17 cellular contexts compared by ENCODE assay signal in the genomic region with DNA sequence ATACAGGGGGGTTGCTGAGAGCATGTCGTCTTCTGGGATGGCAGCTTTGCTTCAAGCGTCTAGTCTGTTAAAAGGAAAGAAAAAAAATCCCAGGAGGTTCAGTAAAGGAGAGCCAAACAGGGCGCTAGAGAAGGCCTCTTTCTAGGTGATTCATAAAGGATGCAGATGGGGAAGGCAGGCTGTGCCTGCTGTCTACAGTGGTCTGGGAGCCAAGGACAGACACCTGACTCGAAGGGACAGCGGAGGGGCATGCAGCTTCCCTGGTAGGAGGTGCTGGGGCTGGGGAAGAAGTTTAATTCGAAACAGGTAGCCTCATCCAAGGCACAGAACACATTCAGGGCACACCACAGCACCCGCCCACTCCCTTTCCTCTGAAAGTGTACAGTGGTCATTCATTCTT.
"Had no signal": no experiment of that assay in that cellular context is flagged by ENCODE, and none has a peak within 500 bp of the region (broad histone marks: within the 10 kb centered on the region; RNA-seq: fewer than 3 reads in every experiment).

No MANE protein-coding gene starts in this region.

- H3K4me3 Mint-ChIP-seq: activated CD4-positive, alpha-beta memory T cell treated with anti-CD3 and anti-CD28 coated beads for 36 hours; activated naive CD8-positive, alpha-beta T cell treated with anti-CD3 and anti-CD28 coated beads for 36 hours; activated T-cell treated with anti-CD3 and anti-CD28 coated beads, Interleukin-2, amount 50 U/mL, for 72 hours; dendritic cell treated with granulocyte-macrophage colony-stimulating factor and Interleukin-4, amounts not matched to agents 40 ng/mL and 50 ng/mL, for 4 days; immature natural killer cell; T-helper 1 cell treated with Interleukin-12 subunit alpha and Interleukin-12 subunit beta and Interleukin-4 antibody, amounts not matched to agents 30 μg/mL and 1 μg/mL, for 36 hours had no signal

- H3K36me3 Mint-ChIP-seq: naive B cell had no signal

- ATAC-seq: mucosa of descending colon; stimulated activated naive B cell treated with anti-CD40 and anti-IgM and Interleukin-4, amounts not matched to agents 10 μg/mL and 1 μg/mL and 100 μg/mL, for 72 hours had no signal

- H3K27me3 Mint-ChIP-seq: activated CD4-positive, alpha-beta memory T cell treated with anti-CD3 and anti-CD28 coated beads for 36 hours; activated naive CD8-positive, alpha-beta T cell treated with anti-CD3 and anti-CD28 coated beads for 36 hours had no signal

- DNase-seq: activated CD4-positive, alpha-beta memory T cell treated with anti-CD3 and anti-CD28 coated beads for 36 hours; activated CD4-positive, CD25-positive, alpha-beta regulatory T cell treated with anti-CD3 and anti-CD28 coated beads, Interleukin-2, amount 50 U/mL, for 72 hours; activated gamma-delta T cell treated with Interleukin-2 at 50 U/mL for 16 hours; activated naive CD8-positive, alpha-beta T cell treated with anti-CD3 and anti-CD28 coated beads for 36 hours; activated T-cell treated with anti-CD3 and anti-CD28 coated beads, Interleukin-2, amount 50 U/mL, for 72 hours; amniotic stem cell; effector memory CD4-positive, alpha-beta T cell; esophagus squamous epithelium; immature natural killer cell; mesenchymal stem cell; mucosa of descending colon; naive B cell; spleen; stimulated activated CD4-positive, alpha-beta T cell treated with anti-CD3 and anti-CD28 coated beads, Interleukin-4, amount 100 ng/mL, for 4 hours; stimulated activated naive B cell treated with anti-CD40 and anti-IgM and Interleukin-4, amounts not matched to agents 10 μg/mL and 1 μg/mL and 100 μg/mL, for 72 hours had no signal

- H3K27ac Mint-ChIP-seq: activated CD4-positive, alpha-beta memory T cell treated with anti-CD3 and anti-CD28 coated beads for 36 hours; activated naive CD8-positive, alpha-beta T cell treated with anti-CD3 and anti-CD28 coated beads for 36 hours; activated T-cell treated with anti-CD3 and anti-CD28 coated beads, Interleukin-2, amount 50 U/mL, for 72 hours; dendritic cell treated with granulocyte-macrophage colony-stimulating factor and Interleukin-4, amounts not matched to agents 40 ng/mL and 50 ng/mL, for 4 days; stimulated activated naive B cell treated with anti-CD40 and anti-IgM and Interleukin-4, amounts not matched to agents 10 μg/mL and 1 μg/mL and 100 μg/mL, for 72 hours; T-helper 1 cell treated with Interleukin-12 subunit alpha and Interleukin-12 subunit beta and Interleukin-4 antibody, amounts not matched to agents 30 μg/mL and 1 μg/mL, for 36 hours had no signal

- H3K9me3 Mint-ChIP-seq: activated CD4-positive, alpha-beta memory T cell treated with anti-CD3 and anti-CD28 coated beads for 36 hours; activated naive CD8-positive, alpha-beta T cell treated with anti-CD3 and anti-CD28 coated beads for 36 hours; activated T-cell treated with anti-CD3 and anti-CD28 coated beads, Interleukin-2, amount 50 U/mL, for 72 hours; dendritic cell treated with granulocyte-macrophage colony-stimulating factor and Interleukin-4, amounts not matched to agents 40 ng/mL and 50 ng/mL, for 4 days; immature natural killer cell; stimulated activated naive B cell treated with anti-CD40 and anti-IgM and Interleukin-4, amounts not matched to agents 10 μg/mL and 1 μg/mL and 100 μg/mL, for 72 hours; T-helper 1 cell treated with Interleukin-12 subunit alpha and Interleukin-12 subunit beta and Interleukin-4 antibody, amounts not matched to agents 30 μg/mL and 1 μg/mL, for 36 hours had no signal
